In the genomic region with DNA sequence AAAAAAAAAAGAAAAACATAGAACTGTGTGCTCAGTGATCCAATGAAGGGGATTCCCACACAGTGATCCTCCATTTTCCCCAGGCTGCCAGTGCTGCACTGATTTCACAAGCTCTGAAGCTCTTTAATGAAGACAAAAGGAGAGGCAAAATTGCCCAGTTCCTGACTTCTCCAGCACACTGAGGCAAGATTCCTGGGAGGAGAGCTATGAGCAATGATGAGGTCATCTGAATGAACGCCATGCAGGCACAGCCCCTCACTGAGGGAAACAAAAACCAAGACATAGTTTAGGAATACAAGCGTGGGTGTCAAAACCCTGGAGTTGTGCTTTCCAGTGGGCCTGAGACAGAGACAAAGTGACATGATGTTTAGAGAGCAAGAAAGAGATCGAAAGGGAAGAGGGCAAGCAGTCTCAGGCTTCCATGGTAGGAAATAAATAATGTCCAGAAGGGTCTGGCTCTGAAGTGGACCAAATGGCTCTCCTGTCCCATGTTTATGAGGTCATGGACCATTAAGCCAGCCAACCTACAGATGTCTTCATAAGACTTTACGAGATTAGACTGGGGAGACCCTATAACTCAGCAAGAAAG, we compare ENCODE assay signal across 8 cellular contexts. TPM values are rescaled to one million over a fixed set of nuclear protein-coding genes. Genes with fewer than 3 reads are reported as not detected.
DNase-seq lines count a peak whose midpoint lies in the region; ATAC-seq and TF ChIP-seq lines count a peak whose summit lies in the region.

No MANE protein-coding gene starts in this region.

- peak overlapping the region; percentile 45 for H3K27ac ChIP-seq in epithelial cell of prostate

- H3K27me3 Mint-ChIP-seq in neural crest cell (ENCODE audit: low read depth), result no peaks in the 10 kb centered on the region

- TF ChIP-seq CTCF in neural crest cell (conservative IDR thresholded peaks at IDR 0.05), result no peak

- H3K36me3 Mint-ChIP-seq in neural crest cell (ENCODE audit: low read depth), result no peaks in the 10 kb centered on the region

- no peak for ATAC-seq in HG02623 (IDR thresholded peaks at IDR 0.05; ENCODE audit: unreplicated experiment)
- no peak for ATAC-seq in GM18907 (IDR thresholded peaks at IDR 0.05; ENCODE audit: unreplicated experiment)

- no peak overlapping the region for H3K4me3 Mint-ChIP-seq in neural crest cell

- peak overlapping the region; percentile 83 for H3K27ac Mint-ChIP-seq in neural crest cell (ENCODE audit: unreplicated experiment)

- no peaks in the 10 kb centered on the region for H3K9me3 Mint-ChIP-seq in neural crest cell

- peaks cover 20% of the 10 kb centered on the region for H3K4me1 Mint-ChIP-seq in neural crest cell

- peak; percentile 93 for DNase-seq in AG08395 (ENCODE audit: low spot score)
- DNase-seq in NCI-H82 treated with DMSO at 0.1 percent for 48 hours (lab: John Stamatoyannopoulos, UW; ENCODE audit: unreplicated experiment), result peak; percentile 55
- no peak for DNase-seq in epithelial cell of prostate (ENCODE audit: low read depth, low spot score)
- no peak for DNase-seq in neural crest cell (ENCODE audit: low read depth, low spot score)
- DNase-seq in activated T-cell treated with anti-CD3 and anti-CD28 coated beads, Interleukin-2, amount 50 U/mL, for 1 hour, result no peak
- DNase-seq in SIG-M5 (lab: John Stamatoyannopoulos, UW), result no peak

RNA-seq across cellular contexts. Expression of a gene that starts 40.9 kb away (rescaled TPM):
- total RNA-seq in neural crest cell, result 36.9 and 38.6 TPM in 2 replicates

RNA-seq across cellular contexts. Expression of a gene that starts 50.2 kb away (rescaled TPM):
- 369 and 401 TPM in 2 replicates for total RNA-seq in neural crest cell

RNA-seq across cellular contexts. Expression of a gene that starts 50.8 kb away (rescaled TPM):
- total RNA-seq in neural crest cell, result 3,205 and 3,261 TPM in 2 replicates

Comparison
In these comparisons a context has a peak if more than half of its experiments do, and no peak if none do; other contexts are left out.
1. DNase-seq: peak in AG08395 (single experiment) and NCI-H82 treated with DMSO at 0.1 percent for 48 hours (single experiment); none in epithelial cell of prostate (single experiment), neural crest cell (single experiment), activated T-cell treated with anti-CD3 and anti-CD28 coated beads, Interleukin-2, amount 50 U/mL, for 1 hour (single experiment) and SIG-M5 (single experiment).